8 cellular contexts compared by ENCODE assay signal in the genomic region with DNA sequence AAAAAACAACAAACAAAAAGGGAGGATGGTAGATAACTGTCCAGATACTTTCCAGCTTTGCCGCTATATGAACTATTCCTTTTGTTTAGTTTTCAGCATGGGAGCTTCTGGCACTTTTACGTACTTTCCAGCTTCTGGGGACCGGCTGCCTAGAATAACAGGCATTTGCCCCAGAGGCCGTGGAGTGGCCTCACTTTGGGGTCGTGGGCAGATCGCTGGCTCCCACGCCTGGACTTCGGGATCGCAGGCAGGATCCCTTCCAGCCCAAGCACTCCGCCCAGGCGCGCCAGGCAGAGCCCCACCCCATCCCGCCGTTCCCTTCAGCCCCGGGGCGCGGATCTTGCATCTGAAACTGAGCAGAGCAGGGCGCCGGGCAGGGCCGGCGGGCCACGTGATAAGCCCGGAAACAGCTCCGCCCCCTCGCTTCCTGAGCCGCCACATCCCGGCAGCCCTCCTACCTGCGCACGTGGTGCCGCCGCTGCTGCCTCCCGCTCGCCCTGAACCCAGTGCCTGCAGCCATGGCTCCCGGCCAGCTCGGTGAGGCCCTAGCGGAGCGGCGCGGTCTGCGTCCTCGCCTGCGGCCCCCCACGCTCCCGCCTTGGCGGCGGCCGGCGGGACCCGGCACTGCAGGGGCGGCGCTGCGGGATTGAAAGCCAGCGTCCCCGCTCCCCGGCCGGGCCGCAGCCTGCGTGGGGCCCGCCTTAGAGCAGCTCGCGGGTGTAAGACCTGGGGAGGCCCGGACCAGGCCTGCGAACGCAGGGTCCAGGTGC.
A peak's percentile ranks its signal among the peaks of the same experiment; 100 is the strongest.
DNase-seq lines count a peak whose midpoint lies in the region; ATAC-seq lines count a peak whose summit lies in the region.

ATIC (plus strand) TSS at position 435 of the 770 bp plus-strand sequence; CDS start at position 519, 84 bp downstream.

- ATAC-seq in GM19023 (IDR thresholded peaks at IDR 0.05; ENCODE audit: unreplicated experiment) (peak; percentile 99), HG03280 (IDR thresholded peaks at IDR 0.05; ENCODE audit: unreplicated experiment) (peak; percentile 99)
- peak; percentile 99 for ATAC-seq in central memory CD8-positive, alpha-beta T cell (replicated peaks; ENCODE audit: extremely low read depth, poor library complexity, severe bottlenecking)

- peak within 1 kb of the TSS; percentile 85 for H3K4me3 Mint-ChIP-seq in central memory CD8-positive, alpha-beta T cell

- H3K27me3 Mint-ChIP-seq in central memory CD8-positive, alpha-beta T cell: no peaks in the 10 kb centered on the region

- H3K9me3 Mint-ChIP-seq in central memory CD8-positive, alpha-beta T cell: no peaks in the 10 kb centered on the region

- H3K4me1 Mint-ChIP-seq in central memory CD8-positive, alpha-beta T cell: peaks cover 34% of the 10 kb centered on the region

- peak within 1 kb of the TSS; percentile 79 for H3K27ac Mint-ChIP-seq in central memory CD8-positive, alpha-beta T cell (ENCODE audit: low read depth)

- DNase-seq in AG08396 (ENCODE audit: low spot score) (peak; percentile 95), NCI-H345 treated with DMSO at 0.1 percent for 48 hours (lab: John Stamatoyannopoulos, UW; ENCODE audit: unreplicated experiment) (peak; percentile 88), iris pigment epithelial cell (ENCODE audit: low read depth) (peak; percentile 94)
- DNase-seq in activated CD4-positive, CD25-positive, alpha-beta regulatory T cell treated with anti-CD3 and anti-CD28 coated beads, Interleukin-2, amount 50 U/mL, for 16 hours (ENCODE audit: low read depth, low spot score): peak; percentile 71
- peak; percentile 77 to 79 for DNase-seq in central memory CD8-positive, alpha-beta T cell (ENCODE audit: low spot score in 2 of 2)
- DNase-seq in stimulated activated CD4-positive, alpha-beta T cell treated with anti-CD3 and anti-CD28 coated beads, Interleukin-12 subunit alpha, Interleukin-12 subunit beta, amount 100 ng/mL, for 4 hours: peak; percentile 88

- peaks cover 5% of the 10 kb centered on the region for H3K36me3 Mint-ChIP-seq in central memory CD8-positive, alpha-beta T cell (ENCODE audit: insufficient read depth)

Comparison
In these comparisons a context has a peak if more than half of its experiments do, and no peak if none do; other contexts are left out.
1. Peak in every context shown above with its lines: DNase-seq and ATAC-seq.